In genomic region chr17:66915792-66916191, GRCh38 we compare ENCODE assay signal across 29 cellular contexts. TPM values are rescaled to one million over a fixed set of nuclear protein-coding genes. Genes with fewer than 3 reads are reported as not detected.
"Had no signal": no experiment of that assay in that cellular context is flagged by ENCODE, and none has a peak within 500 bp of the region (broad histone marks: within the 10 kb centered on the region; RNA-seq: fewer than 3 reads in every experiment).

No MANE protein-coding gene starts in this region.

- ATAC-seq: activated CD8-positive, alpha-beta T cell treated with anti-CD3 and anti-CD28 coated beads for 36 hours; activated T-cell treated with anti-CD3 and anti-CD28 coated beads, Interleukin-2, amount 50 U/mL, for 72 hours; activated T-helper 17 cell treated with anti-CD3 and anti-CD28 coated beads, Interleukin-2, amount 50 U/mL, for 72 hours had no signal

- H2AFZ ChIP-seq: PC-9 had no signal

- DNase-seq: activated CD4-positive, alpha-beta T cell treated with anti-CD3 and anti-CD28 coated beads, Interleukin-2, amount 10 ng/mL, durations not matched to agents 24 days and 14 days; activated CD4-positive, alpha-beta T cell treated with anti-CD3 and anti-CD28 coated beads, Interleukin-2, amount 50 U/mL, for 4 hours; activated CD8-positive, alpha-beta T cell treated with anti-CD3 and anti-CD28 coated beads for 36 hours; activated effector memory CD4-positive, alpha-beta T cell treated with anti-CD3 and anti-CD28 coated beads, Interleukin-2, amount 50 U/mL, for 16 hours; activated naive CD4-positive, alpha-beta T cell; activated naive CD4-positive, alpha-beta T cell treated with anti-CD3 and anti-CD28 coated beads, Interleukin-2, amount 50 U/mL, for 16 hours; activated naive CD8-positive, alpha-beta T cell treated with anti-CD3 and anti-CD28 coated beads for 36 hours; activated T-cell treated with anti-CD3 and anti-CD28 coated beads, Interleukin-2, amount 50 U/mL, for 1 hour; activated T-cell treated with anti-CD3 and anti-CD28 coated beads, Interleukin-2, amount 50 U/mL, for 72 hours; amniotic stem cell; aorta; brain microvascular endothelial cell; NCI-H1436 treated with DMSO at 0.1 percent for 48 hours; NCI-H1694 treated with DMSO at 0.1 percent for 48 hours; NCI-H2029; NCI-H524 treated with DMSO at 0.1 percent for 48 hours; NK-92 treated with Interleukin-12 subunit alpha and Interleukin-12 subunit beta, amount 100 ng/mL, for 24 hours; SIG-M5; T-helper 1 cell; T-helper 2 cell; T1000 had no signal

- H3K9me3 ChIP-seq: MG63 had no signal

- FAIRE-seq: RCC 7860 had no signal

- H3K27ac ChIP-seq: brain microvascular endothelial cell, PC-9 had no signal

- H3K36me3 ChIP-seq: brain microvascular endothelial cell, MG63 had no signal

- H3K27me3 ChIP-seq: brain microvascular endothelial cell, MG63 had no signal

- H3K4me3 ChIP-seq: MG63, PC-9 had no signal

RNA-seq across cellular contexts. Expression of gene CACNG4, which starts 48.7 kb away (rescaled TPM):
- total RNA-seq: activated CD4-positive, alpha-beta T cell treated with anti-CD3 and anti-CD28 coated beads, Interleukin-2, amount 10 ng/mL, durations not matched to agents 24 days and 14 days; activated CD8-positive, alpha-beta memory T cell treated with anti-CD3 and anti-CD28 coated beads for 36 hours; activated CD8-positive, alpha-beta T cell treated with anti-CD3 and anti-CD28 coated beads for 36 hours; activated naive CD8-positive, alpha-beta T cell treated with anti-CD3 and anti-CD28 coated beads for 36 hours; activated T-cell treated with anti-CD3 and anti-CD28 coated beads, Interleukin-2, amount 50 U/mL, for 72 hours; activated T-helper 17 cell treated with anti-CD3 and anti-CD28 coated beads, Interleukin-2, amount 50 U/mL, for 72 hours; aorta; OCI-LY7; Right ventricle myocardium inferior; SK-MEL-5 had no signal
- polyA plus RNA-seq: aorta had no signal
